8 cellular contexts compared by ENCODE assay signal in genomic region chr16:46918905-46919792, GRCh38. TPM values are rescaled to one million over a fixed set of nuclear protein-coding genes. Genes with fewer than 3 reads are reported as not detected.
DNase-seq lines count a peak whose midpoint lies in the region; ATAC-seq and TF ChIP-seq lines count a peak whose summit lies in the region.

No MANE protein-coding gene starts in this region.

- TF ChIP-seq CTCF in lower lobe of right lung (IDR thresholded peaks at IDR 0.05) = no peak
- no peak for TF ChIP-seq CTCF in thyroid gland (IDR thresholded peaks at IDR 0.05)

- H3K18ac ChIP-seq in neuronal stem cell (ENCODE audit: low read length) = peak overlapping the region; percentile 93

- H3K9me3 ChIP-seq in neuronal stem cell (replicated peaks in 1 of 2; ENCODE audit: control insufficient read depth in 2 of 2, insufficient read depth in 1 of 2, low read depth in 1 of 2, low read length in 2 of 2) = peaks cover 0 to 10% of the 10 kb centered on the region in 2 donors
- H3K9me3 ChIP-seq in lower lobe of right lung = no peaks in the 10 kb centered on the region
- H3K9me3 ChIP-seq in thyroid gland = no peaks in the 10 kb centered on the region

- peaks cover 5% of the 10 kb centered on the region for H3K79me1 ChIP-seq in neuronal stem cell (ENCODE audit: low read depth, low read length)

- H3K4me3 ChIP-seq in neuronal stem cell (ENCODE audit: low read length in 2 of 2) (no peak overlapping the region), lower lobe of right lung (no peak overlapping the region), thyroid gland (replicated peaks in 1 of 3) (no peak overlapping the region)

- no peak overlapping the region for H2AFZ ChIP-seq in neuronal stem cell (ENCODE audit: low read length)

- H4K8ac ChIP-seq in neuronal stem cell (ENCODE audit: low read depth, low read length) = no peak overlapping the region

- H3K4ac ChIP-seq in neuronal stem cell (ENCODE audit: low read length) = no peak overlapping the region

- TF ChIP-seq POLR2A in thyroid gland (IDR thresholded peaks at IDR 0.05) = no peak

- peak overlapping the region; percentile 77 for H2AK5ac ChIP-seq in neuronal stem cell (ENCODE audit: low read depth, low read length)

- peak overlapping the region; percentile 2 for H3K14ac ChIP-seq in neuronal stem cell (ENCODE audit: low read length)

- peaks cover 0 to 18% of the 10 kb centered on the region in 2 donors for H3K4me1 ChIP-seq in neuronal stem cell (ENCODE audit: control insufficient read depth in 2 of 2, insufficient read depth in 1 of 2, low read depth in 1 of 2, low read length in 2 of 2)
- no peaks in the 10 kb centered on the region for H3K4me1 ChIP-seq in lower lobe of right lung
- H3K4me1 ChIP-seq in thyroid gland = peaks cover 4 to 9% of the 10 kb centered on the region in 2 donors

- peaks cover 52 to 94% of the 10 kb centered on the region in 2 donors for H3K36me3 ChIP-seq in neuronal stem cell (replicated peaks in 1 of 2; ENCODE audit: control insufficient read depth in 2 of 2, insufficient read depth in 2 of 2, low read length in 2 of 2)
- peaks cover 10% of the 10 kb centered on the region for H3K36me3 ChIP-seq in lower lobe of right lung
- peaks cover 0 to 7% of the 10 kb centered on the region in 2 donors for H3K36me3 ChIP-seq in thyroid gland

- no peak overlapping the region for H4K91ac ChIP-seq in neuronal stem cell (ENCODE audit: low read depth, low read length, poor library complexity)

- H3K9ac ChIP-seq in neuronal stem cell (ENCODE audit: low read depth, low read length, poor library complexity) = no peak overlapping the region

- WGBS in neuronal stem cell (ENCODE audit: extremely low coverage in 2 of 2, insufficient read length in 2 of 2, insufficient replicate concordance in 1 of 2), 2 donors = no CpG with 5 or more reads among the region's 21 CpGs
- WGBS in thyroid gland, 2 donors = 81% methylated on average over 20 to 21 of the region's 21 CpGs

- intact Hi-C loops in lower lobe of right lung (cut with DNase I) = no loop called here
- intact Hi-C loops in thyroid gland (cut with DNase I) = no loop called here

- peak; percentile 30 to 57 for ATAC-seq in activated CD4-positive, CD25-positive, alpha-beta regulatory T cell treated with anti-CD3 and anti-CD28 coated beads, Interleukin-2, amount 50 U/mL, for 24 hours
- ATAC-seq in HG02623 (IDR thresholded peaks at IDR 0.05; ENCODE audit: unreplicated experiment) (peak; percentile 85), lower lobe of right lung (no peak)

- H2BK5ac ChIP-seq in neuronal stem cell (ENCODE audit: low read length) = no peak overlapping the region

- H2BK120ac ChIP-seq in neuronal stem cell (ENCODE audit: low read depth, low read length) = no peak overlapping the region

- DNase-seq in activated CD4-positive, CD25-positive, alpha-beta regulatory T cell (lab: John Stamatoyannopoulos, UW) = no peak
- DNase-seq in NCI-H2196 (lab: John Stamatoyannopoulos, UW; ENCODE audit: unreplicated experiment) = peak; percentile 59
- peak; percentile 69 for DNase-seq in neuronal stem cell (ENCODE audit: low spot score)
- DNase-seq in medulla oblongata (ENCODE audit: extremely low spot score) = no peak
- DNase-seq in lower lobe of right lung = no peak
- DNase-seq in thyroid gland = no peak

- no peak overlapping the region for H2BK12ac ChIP-seq in neuronal stem cell (ENCODE audit: low read length)

- peak overlapping the region; percentile 68 for H2BK15ac ChIP-seq in neuronal stem cell (ENCODE audit: low read length)

- H3K27ac ChIP-seq in neuronal stem cell (replicated peaks; ENCODE audit: low read length) = peak overlapping the region; percentile 69
- H3K27ac ChIP-seq in lower lobe of right lung = no peak overlapping the region
- no peak overlapping the region for H3K27ac ChIP-seq in thyroid gland

- H3K4me2 ChIP-seq in neuronal stem cell (ENCODE audit: insufficient read depth, low read length, poor library complexity, severe bottlenecking) = no peak overlapping the region

- H3K27me3 ChIP-seq in neuronal stem cell (ENCODE audit: control insufficient read depth in 3 of 3, insufficient read depth in 3 of 3, low read depth in 1 of 3, low read length in 3 of 3) (peaks cover 0 to 2% (median 0%) of the 10 kb centered on the region in 3 experiments), lower lobe of right lung (ENCODE audit: low read depth) (no peaks in the 10 kb centered on the region), thyroid gland (no peaks in the 10 kb centered on the region)

- H3K23ac ChIP-seq in neuronal stem cell (ENCODE audit: low read depth, low read length, poor library complexity) = peak overlapping the region; percentile 45

RNA-seq across cellular contexts. Expression of gene GPT2, which starts 35.0 kb away (rescaled TPM):
- 19.5 TPM for polyA plus RNA-seq in neuronal stem cell (2013, experiment 1 of 2)
- 19.1 TPM for polyA plus RNA-seq in neuronal stem cell (2013, experiment 2 of 2)
- total RNA-seq in lower lobe of right lung (4.8 TPM), thyroid gland (10 to 100 TPM in 3 of 4 donors, 1 to 10 TPM in 1; 5.5 to 19.2 (median 13.2) TPM)

RNA-seq across cellular contexts. Expression of gene DNAJA2, which starts 54.3 kb away (rescaled TPM):
- 38.1 TPM for polyA plus RNA-seq in neuronal stem cell (2013, experiment 1 of 2)
- 38.0 TPM for polyA plus RNA-seq in neuronal stem cell (2013, experiment 2 of 2)
- 53.1 TPM for total RNA-seq in lower lobe of right lung
- total RNA-seq in thyroid gland = 10 to 100 TPM; 55.6 to 86.0 (median 62.1) TPM

Comparison
In these comparisons a context has a peak if more than half of its experiments do, and no peak if none do; other contexts are left out.
1. ATAC-seq: peak in activated CD4-positive, CD25-positive, alpha-beta regulatory T cell treated with anti-CD3 and anti-CD28 coated beads, Interleukin-2, amount 50 U/mL, for 24 hours (2 of 2) and HG02623 (single experiment); none in lower lobe of right lung (0 of 2).
2. DNase-seq: peak in NCI-H2196 (single experiment) and neuronal stem cell (single experiment); none in activated CD4-positive, CD25-positive, alpha-beta regulatory T cell (0 of 4), medulla oblongata (single experiment), lower lobe of right lung (single experiment) and thyroid gland (0 of 2).